Comparison of ENCODE assay signal across 1 cellular context in genomic region chr16:48361012-48361411, GRCh38.
TF ChIP-seq lines count a peak whose summit lies in the region.

No MANE protein-coding gene starts in this region.

TF ChIP-seq in K562, 482 proteins besides CTCF, POLR2A, EP300 and RAD21 (continued from another document):
- TF ChIP-seq VEZF1 (CRISPR knock-in tag; IDR thresholded peaks at IDR 0.05) (no peak), ETV6 (IDR thresholded peaks at IDR 0.05; ENCODE audit: borderline replicate concordance in 1 of 2, low read depth in 2 of 2, low read length in 1 of 2) (no peak), ETV6 (CRISPR knock-in tag; IDR thresholded peaks at IDR 0.05; ENCODE audit: borderline replicate concordance) (no peak), NCOA4 (IDR thresholded peaks at IDR 0.05; ENCODE audit: partially characterized antibody) (no peak), SOX6 (IDR thresholded peaks at IDR 0.05) (0 out of 2 replicates have a peak, but pooled peaks have one; percentile 16), KLF1 (tag; IDR thresholded peaks at IDR 0.05) (no peak), ZNF668 (CRISPR knock-in tag; IDR thresholded peaks at IDR 0.05) (no peak), TEAD4 (IDR thresholded peaks at IDR 0.05; ENCODE audit: low read length) (peak; percentile 49), TEAD4 (CRISPR knock-in tag; IDR thresholded peaks at IDR 0.05; ENCODE audit: borderline replicate concordance) (no peak), RBM22 (IDR thresholded peaks at IDR 0.05; ENCODE audit: low read depth, low read length, poor library complexity, severe bottlenecking) (no peak), ESRRA (IDR thresholded peaks at IDR 0.05; ENCODE audit: borderline replicate concordance, low read depth) (no peak), GATAD2A (IDR thresholded peaks at IDR 0.05) (no peak), PKNOX1 (IDR thresholded peaks at IDR 0.05) (peak; percentile 53), POLR2H (tag; IDR thresholded peaks at IDR 0.05; ENCODE audit: low read depth) (0 out of 2 replicates have a peak, but pooled peaks have one; percentile 10), HSF4 (CRISPR knock-in tag; IDR thresholded peaks at IDR 0.05; ENCODE audit: borderline replicate concordance) (no peak), ARID4B (CRISPR knock-in tag; IDR thresholded peaks at IDR 0.05) (no peak), ZNF384 (IDR thresholded peaks at IDR 0.05; ENCODE audit: low read depth, low read length) (peak; percentile 75), ELF2 (CRISPR knock-in tag; IDR thresholded peaks at IDR 0.05) (no peak), ZNF740 (CRISPR knock-in tag; IDR thresholded peaks at IDR 0.05) (no peak), ZNF740 (tag; IDR thresholded peaks at IDR 0.05) (no peak), SMAD3 (CRISPR knock-in tag; conservative IDR thresholded peaks at IDR 0.05) (no peak)
